In the genomic region with DNA sequence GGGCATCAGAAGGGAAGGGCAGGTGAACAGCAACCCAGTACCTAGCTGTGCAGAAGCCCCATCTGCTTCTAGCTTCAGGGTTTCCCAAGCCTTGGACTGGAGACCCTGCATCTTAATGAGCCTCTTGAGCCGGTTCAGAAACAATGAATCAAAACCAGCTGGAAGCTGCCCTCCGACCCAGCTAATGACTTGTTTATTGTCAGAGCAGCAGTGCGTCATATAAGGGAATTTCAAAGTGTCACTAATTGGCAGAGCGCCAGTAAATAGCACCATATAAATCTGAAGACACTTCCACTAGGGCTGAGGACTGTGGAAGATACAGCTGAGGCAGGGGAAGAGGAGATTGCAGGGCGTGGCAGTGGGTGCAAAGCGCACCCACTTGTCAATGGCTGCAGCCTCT, we compare ENCODE assay signal across 12 cellular contexts. TPM values are rescaled to one million over a fixed set of nuclear protein-coding genes. Genes with fewer than 3 reads are reported as not detected.
A peak's percentile ranks its signal among the peaks of the same experiment; 100 is the strongest.
DNase-seq lines count a peak whose midpoint lies in the region; ATAC-seq and TF ChIP-seq lines count a peak whose summit lies in the region.
"Had no signal": no experiment of that assay in that cellular context is flagged by ENCODE, and none has a peak within 500 bp of the region (broad histone marks: within the 10 kb centered on the region; RNA-seq: fewer than 3 reads in every experiment).

No MANE protein-coding gene starts in this region.

- H4K20me1 ChIP-seq in PC-9 (ENCODE audit: insufficient read depth): no peaks in the 10 kb centered on the region

- no peaks in the 10 kb centered on the region for H3K36me3 ChIP-seq in PC-9 (ENCODE audit: low read depth)
- no peaks in the 10 kb centered on the region for H3K36me3 ChIP-seq in right atrium auricular region

- no TSS peak for BruUV-seq in PC-9 (replicated peaks; lab: Mats Ljungman, UMichigan)

- H3K27me3 Mint-ChIP-seq in natural killer cell treated with Interleukin-12 subunit alpha and Interleukin-12 subunit beta and Interleukin-15 and Interleukin-18, amount 100 ng/mL, for 72 hours: peaks cover 7 to 22% of the 10 kb centered on the region in 2 donors
- H3K27me3 Mint-ChIP-seq in natural killer cell (ENCODE audit: low read depth in 2 of 2): peaks cover 8 to 12% of the 10 kb centered on the region in 2 donors

- H3K9me2 ChIP-seq in PC-9 (ENCODE audit: insufficient read depth): no peaks in the 10 kb centered on the region

- TF ChIP-seq CTCF in natural killer cell (IDR thresholded peaks at IDR 0.05): no peak
- TF ChIP-seq CTCF in PC-9 (conservative IDR thresholded peaks at IDR 0.05): no peak
- TF ChIP-seq CTCF in foreskin fibroblast (IDR thresholded peaks at IDR 0.05; ENCODE audit: low read depth, low read length): no peak
- TF ChIP-seq CTCF in right atrium auricular region (IDR thresholded peaks at IDR 0.05): no peak

- DNase-seq in natural killer cell treated with Interleukin-12 subunit alpha and Interleukin-12 subunit beta and Interleukin-15 and Interleukin-18, amount 100 ng/mL, for 72 hours (ENCODE audit: low spot score): peak; percentile 16
- DNase-seq in natural killer cell: no peak
- DNase-seq in PC-9: peak; percentile 21 to 79
- DNase-seq in foreskin fibroblast: peak; percentile 85 to 90
- no peak for DNase-seq in right atrium auricular region (ENCODE audit: low spot score)
- no peak for DNase-seq in erythroblast (lab: John Stamatoyannopoulos, UW)
- DNase-seq: dorsolateral prefrontal cortex, GOT3, T-helper 17 cell had no signal

- TF ChIP-seq POLR2A in erythroblast (IDR thresholded peaks at IDR 0.05; ENCODE audit: low read length): no peak

- intact Hi-C loops in natural killer cell (cut with micrococcal nuclease) (no loop called here), PC-9 (cut with micrococcal nuclease; ENCODE audit: unreplicated experiment) (no loop called here)

- peak overlapping the region; percentile 18; the same call in 1 of the 2 replicates for H3K4me2 ChIP-seq in PC-9

- ATAC-seq in natural killer cell treated with Interleukin-12 subunit alpha and Interleukin-12 subunit beta and Interleukin-15 and Interleukin-18, amount 100 ng/mL, for 72 hours: no peak
- no peak for ATAC-seq in natural killer cell
- no peak for ATAC-seq in HG02798 (IDR thresholded peaks at IDR 0.05; ENCODE audit: poor library complexity, unreplicated experiment)
- no peak for ATAC-seq in HG03280 (IDR thresholded peaks at IDR 0.05; ENCODE audit: unreplicated experiment)
- ATAC-seq: T-helper 17 cell had no signal

- no peak overlapping the region for H3K27ac ChIP-seq in PC-9
- H3K27ac ChIP-seq in right atrium auricular region: no peak overlapping the region
- H3K27ac ChIP-seq: dorsolateral prefrontal cortex had no signal

- H3K9me3 ChIP-seq in PC-9 (ENCODE audit: insufficient read depth, low read depth) (peaks cover 9% of the 10 kb centered on the region; the same call in 1 of the 2 replicates), right atrium auricular region (peaks cover 0 to 11% of the 10 kb centered on the region in 2 donors)

- H3F3A ChIP-seq in PC-9 (ENCODE audit: insufficient read depth, low read depth): peaks cover 11% of the 10 kb centered on the region

- no peaks in the 10 kb centered on the region for H3K4me1 Mint-ChIP-seq in natural killer cell treated with Interleukin-12 subunit alpha and Interleukin-12 subunit beta and Interleukin-15 and Interleukin-18, amount 100 ng/mL, for 72 hours (ENCODE audit: low read depth in 2 of 2)
- H3K4me1 Mint-ChIP-seq in natural killer cell: no peaks in the 10 kb centered on the region
- H3K4me1 Mint-ChIP-seq: B cell had no signal

- no peak overlapping the region for H3K27ac Mint-ChIP-seq in natural killer cell treated with Interleukin-12 subunit alpha and Interleukin-12 subunit beta and Interleukin-15 and Interleukin-18, amount 100 ng/mL, for 72 hours
- H3K27ac Mint-ChIP-seq in natural killer cell: no peak overlapping the region
- H3K27ac Mint-ChIP-seq: B cell, T-helper 17 cell had no signal

- H3K27me3 ChIP-seq in PC-9 (ENCODE audit: insufficient read depth, low read depth) (no peaks in the 10 kb centered on the region; the same call in 1 of the 2 replicates), right atrium auricular region (no peaks in the 10 kb centered on the region)

- H2AFZ ChIP-seq in PC-9: no peak overlapping the region

- no peak overlapping the region for H3K4me3 ChIP-seq in PC-9
- H3K4me3 ChIP-seq in foreskin fibroblast (ENCODE audit: low read depth in 1 of 2, low read length in 2 of 2): no peak overlapping the region
- H3K4me3 ChIP-seq in right atrium auricular region: no peak overlapping the region
- H3K4me3 ChIP-seq: dorsolateral prefrontal cortex had no signal

- no peaks in the 10 kb centered on the region for H3K79me2 ChIP-seq in PC-9 (ENCODE audit: low read depth)

- POLR2A ChIA-PET in PC-9 (lab: Charles Lee; ENCODE audit: unreplicated experiment): no interaction called here

- H3K4me3 Mint-ChIP-seq in natural killer cell treated with Interleukin-12 subunit alpha and Interleukin-12 subunit beta and Interleukin-15 and Interleukin-18, amount 100 ng/mL, for 72 hours: no peak overlapping the region
- no peak overlapping the region for H3K4me3 Mint-ChIP-seq in natural killer cell
- H3K4me3 Mint-ChIP-seq: B cell, T-helper 17 cell had no signal

- peaks cover 5% of the 10 kb centered on the region for H3K9me3 Mint-ChIP-seq in natural killer cell treated with Interleukin-12 subunit alpha and Interleukin-12 subunit beta and Interleukin-15 and Interleukin-18, amount 100 ng/mL, for 72 hours
- H3K9me3 Mint-ChIP-seq in natural killer cell: peaks cover 4 to 5% of the 10 kb centered on the region in 2 donors

- H3K36me3 Mint-ChIP-seq in natural killer cell treated with Interleukin-12 subunit alpha and Interleukin-12 subunit beta and Interleukin-15 and Interleukin-18, amount 100 ng/mL, for 72 hours: peaks cover 7% of the 10 kb centered on the region
- no peaks in the 10 kb centered on the region for H3K36me3 Mint-ChIP-seq in natural killer cell

- CTCF ChIA-PET in PC-9 (lab: Charles Lee): no interaction called here

- peaks cover 28% of the 10 kb centered on the region for H3K4me1 ChIP-seq in PC-9 (replicated peaks; ENCODE audit: insufficient read depth)
- no peaks in the 10 kb centered on the region for H3K4me1 ChIP-seq in right atrium auricular region

RNA-seq across cellular contexts. Expression of a gene that starts 57.5 kb away (rescaled TPM):
- total RNA-seq in natural killer cell treated with Interleukin-12 subunit alpha and Interleukin-12 subunit beta and Interleukin-15 and Interleukin-18, amount 100 ng/mL, for 72 hours: 10 to 100 TPM; 36.5 to 53.5 TPM
- total RNA-seq in natural killer cell: 10 to 100 TPM; 27.1 to 41.7 (median 38.9) TPM
- 25.1 and 26.0 TPM in 2 replicates for total RNA-seq in PC-9 (2021)
- 10 to 100 TPM; 13.3 to 14.3 TPM for total RNA-seq in right atrium auricular region

RNA-seq across cellular contexts. Expression of a gene that starts 57.6 kb away (rescaled TPM):
- 10 to 100 TPM; 13.8 to 16.9 TPM for total RNA-seq in natural killer cell treated with Interleukin-12 subunit alpha and Interleukin-12 subunit beta and Interleukin-15 and Interleukin-18, amount 100 ng/mL, for 72 hours
- 1 to 10 TPM; 5.4 to 9.7 (median 7.8) TPM for total RNA-seq in natural killer cell
- total RNA-seq in PC-9 (2021): 12.5 and 13.1 TPM in 2 replicates
- 10 to 100 TPM; 16.0 to 16.3 TPM for total RNA-seq in right atrium auricular region

Comparison
In these comparisons a context has a peak if more than half of its experiments do, and no peak if none do; other contexts are left out.
1. DNase-seq: peak in natural killer cell treated with Interleukin-12 subunit alpha and Interleukin-12 subunit beta and Interleukin-15 and Interleukin-18, amount 100 ng/mL, for 72 hours (single experiment), PC-9 (2 of 2) and foreskin fibroblast (2 of 2); none in natural killer cell (single experiment), right atrium auricular region (single experiment) and erythroblast (0 of 2).